1 cellular context compared by ENCODE assay signal in genomic region chr2:85437488-85438290, GRCh38.
TF ChIP-seq lines count a peak whose summit lies in the region.

No MANE protein-coding gene starts in this region.

TF ChIP-seq in HEK293, 187 proteins besides CTCF, POLR2A, EP300 and RAD21 (continued from another document):
- TF ChIP-seq ZNF645 (tag by site-specific recombination; IDR thresholded peaks at IDR 0.05) (no peak), ZNF560 (tag by site-specific recombination; IDR thresholded peaks at IDR 0.05; ENCODE audit: borderline replicate concordance) (no peak), ZNF302 (tag by site-specific recombination; IDR thresholded peaks at IDR 0.05; ENCODE audit: low read depth) (no peak), MZF1 (tag by site-specific recombination; IDR thresholded peaks at IDR 0.05; ENCODE audit: borderline replicate concordance) (no peak), ZNF335 (tag by site-specific recombination; conservative IDR thresholded peaks at IDR 0.05) (0 out of 2 replicates have a peak, but pooled peaks have one; percentile 16), ZNF202 (tag by site-specific recombination; IDR thresholded peaks at IDR 0.05; ENCODE audit: borderline replicate concordance) (no peak), ZNF629 (tag by site-specific recombination; IDR thresholded peaks at IDR 0.05) (0 out of 2 replicates have a peak, but pooled peaks have one; percentile 17), ZBTB8A (tag by site-specific recombination; IDR thresholded peaks at IDR 0.05) (peak; percentile 67), ZNF626 (tag by site-specific recombination; IDR thresholded peaks at IDR 0.05) (no peak), PATZ1 (tag by site-specific recombination; IDR thresholded peaks at IDR 0.05) (0 out of 2 replicates have a peak, but pooled peaks have one; percentile 20), ZXDB (tag by site-specific recombination; IDR thresholded peaks at IDR 0.05) (peak; percentile 88), HOXC10 (CRISPR knock-in tag; IDR thresholded peaks at IDR 0.05) (no peak), ZIC2 (tag by site-specific recombination; IDR thresholded peaks at IDR 0.05) (peak; percentile 65), ZSCAN30 (tag by site-specific recombination; IDR thresholded peaks at IDR 0.05) (no peak)
